Comparison of ENCODE assay signal across 17 cellular contexts in genomic region chr18:6614952-6615351, GRCh38.
DNase-seq lines count a peak whose midpoint lies in the region; ATAC-seq and TF ChIP-seq lines count a peak whose summit lies in the region.
"Had no signal": no experiment of that assay in that cellular context is flagged by ENCODE, and none has a peak within 500 bp of the region (broad histone marks: within the 10 kb centered on the region; RNA-seq: fewer than 3 reads in every experiment).

No MANE protein-coding gene starts in this region.

- no peak overlapping the region for H3K18ac ChIP-seq in trophoblast cell (ENCODE audit: low read length)

- no peaks in the 10 kb centered on the region for H3K36me3 ChIP-seq in RWPE2 (ENCODE audit: low read depth)
- H3K36me3 ChIP-seq in trophoblast cell (ENCODE audit: control insufficient read depth in 1 of 2, insufficient read depth in 2 of 2, low read length in 2 of 2) = no peaks in the 10 kb centered on the region
- no peaks in the 10 kb centered on the region for H3K36me3 ChIP-seq in SK-N-SH (replicated peaks in 1 of 2; ENCODE audit: control insufficient read depth in 1 of 2, insufficient read depth in 2 of 2, low read length in 1 of 2)
- H3K36me3 ChIP-seq: MG63 had no signal

- H3K4me1 ChIP-seq in RWPE2 (ENCODE audit: insufficient read depth, poor library complexity, severe bottlenecking) (no peaks in the 10 kb centered on the region), trophoblast cell (ENCODE audit: control insufficient read depth in 1 of 2, insufficient read depth in 2 of 2, low read length in 2 of 2) (peaks cover 2 to 6% of the 10 kb centered on the region in 2 experiments), SK-N-SH (ENCODE audit: control insufficient read depth in 1 of 2, insufficient read depth in 2 of 2, low read depth in 1 of 2, low read length in 1 of 2) (peaks cover 0 to 2% of the 10 kb centered on the region in 2 experiments; a peak in 1 of 4 replicates)
- H3K4me1 ChIP-seq: Caco-2 had no signal

- H3K79me2 ChIP-seq in trophoblast cell (ENCODE audit: control insufficient read depth, insufficient read depth, low read length, poor library complexity) (no peaks in the 10 kb centered on the region), SK-N-SH (ENCODE audit: insufficient read depth) (no peaks in the 10 kb centered on the region)

- peaks cover 4% of the 10 kb centered on the region for H3K79me1 ChIP-seq in trophoblast cell (ENCODE audit: low read length)

- no peak overlapping the region for H2BK12ac ChIP-seq in trophoblast cell (ENCODE audit: low read length)

- no peaks in the 10 kb centered on the region for H3F3A ChIP-seq in SK-N-SH (replicated peaks; ENCODE audit: insufficient read depth)

- no peak overlapping the region for H3K4me3 Mint-ChIP-seq in activated T-cell treated with anti-CD3 and anti-CD28 coated beads, Interleukin-2, amount 50 U/mL, for 24 hours
- H3K4me3 Mint-ChIP-seq: CD4-positive, alpha-beta memory T cell had no signal

- H3K9me2 ChIP-seq in SK-N-SH = no peaks in the 10 kb centered on the region

- H3K4me3 ChIP-seq in RWPE2 (ENCODE audit: severe bottlenecking) = no peak overlapping the region
- H3K4me3 ChIP-seq in epithelial cell of esophagus (ENCODE audit: low read length) = no peak overlapping the region
- H3K4me3 ChIP-seq in trophoblast cell (ENCODE audit: low read depth, low read length) = no peak overlapping the region
- H3K4me3 ChIP-seq in SK-N-SH (ENCODE audit: low read depth in 2 of 2, low read length in 1 of 2) = no peak overlapping the region
- H3K4me3 ChIP-seq: MG63 had no signal

- no peak overlapping the region for H3K23ac ChIP-seq in trophoblast cell (ENCODE audit: low read length)

- H4K8ac ChIP-seq in trophoblast cell (ENCODE audit: low read depth, low read length) = no peak overlapping the region

- H3K9me3 Mint-ChIP-seq in activated T-cell treated with anti-CD3 and anti-CD28 coated beads, Interleukin-2, amount 50 U/mL, for 24 hours = peaks cover 13% of the 10 kb centered on the region

- no peak overlapping the region for H3K4ac ChIP-seq in trophoblast cell (ENCODE audit: low read depth, low read length)

- H2BK5ac ChIP-seq in trophoblast cell (ENCODE audit: low read depth, low read length, poor library complexity) = no peak overlapping the region

- TF ChIP-seq EP300 in SK-N-SH (IDR thresholded peaks at IDR 0.05; ENCODE audit: borderline replicate concordance in 1 of 2, low read depth in 1 of 2, low read length in 1 of 2) = no peak

- no peaks in the 10 kb centered on the region for H4K20me1 ChIP-seq in SK-N-SH (ENCODE audit: insufficient read depth)

- H3K9ac ChIP-seq in trophoblast cell (ENCODE audit: low read length) = no peak overlapping the region
- H3K9ac ChIP-seq in SK-N-SH = no peak overlapping the region

- no CpG with 5 or more reads among the region's 4 CpGs for WGBS in trophoblast cell (ENCODE audit: extremely low coverage, insufficient coverage, insufficient read length)
- WGBS in SK-N-SH (ENCODE audit: low lambda C conversion rate) = 75% methylated on average over 4 of the region's 4 CpGs

- no peak overlapping the region for H2AFZ ChIP-seq in trophoblast cell (ENCODE audit: insufficient read depth, low read length, poor library complexity)
- H2AFZ ChIP-seq in SK-N-SH (ENCODE audit: low read depth) = no peak overlapping the region

- TF ChIP-seq RAD21 in SK-N-SH (IDR thresholded peaks at IDR 0.05; ENCODE audit: low read length) = no peak

- no peaks in the 10 kb centered on the region for H3K4me1 Mint-ChIP-seq in activated T-cell treated with anti-CD3 and anti-CD28 coated beads, Interleukin-2, amount 50 U/mL, for 24 hours (ENCODE audit: low read depth)
- H3K4me1 Mint-ChIP-seq: CD4-positive, alpha-beta memory T cell had no signal

- H3K9me3 ChIP-seq in RWPE2 (ENCODE audit: severe bottlenecking) (no peaks in the 10 kb centered on the region), trophoblast cell (ENCODE audit: insufficient read depth, low read depth, low read length) (no peaks in the 10 kb centered on the region), SK-N-SH (no peaks in the 10 kb centered on the region)
- H3K9me3 ChIP-seq: MG63 had no signal

- H3K27ac ChIP-seq in RWPE2 (ENCODE audit: poor library complexity, severe bottlenecking) = peak overlapping the region; percentile 6
- peak overlapping the region; percentile 19 for H3K27ac ChIP-seq in trophoblast cell (ENCODE audit: low read depth, low read length)
- no peak overlapping the region for H3K27ac ChIP-seq in SK-N-SH (ENCODE audit: low read depth in 2 of 2, low read length in 1 of 2)
- H3K27ac ChIP-seq: HL-60 had no signal

- no peak overlapping the region for H4K12ac ChIP-seq in trophoblast cell (ENCODE audit: low read depth, low read length)

- H3K14ac ChIP-seq in trophoblast cell (ENCODE audit: low read length) = no peak overlapping the region

- H2AK5ac ChIP-seq in trophoblast cell (ENCODE audit: low read length) = no peak overlapping the region

- H3K27ac Mint-ChIP-seq in activated T-cell treated with anti-CD3 and anti-CD28 coated beads, Interleukin-2, amount 50 U/mL, for 24 hours = no peak overlapping the region
- H3K27ac Mint-ChIP-seq: CD4-positive, alpha-beta memory T cell had no signal

- H3K4me2 ChIP-seq in trophoblast cell (ENCODE audit: low read length) (no peak overlapping the region), SK-N-SH (no peak overlapping the region)

- H3K27me3 ChIP-seq in RWPE2 (ENCODE audit: insufficient read depth, poor library complexity, severe bottlenecking) = no peaks in the 10 kb centered on the region
- no peaks in the 10 kb centered on the region for H3K27me3 ChIP-seq in trophoblast cell (ENCODE audit: insufficient read depth, low read length)
- no peaks in the 10 kb centered on the region for H3K27me3 ChIP-seq in SK-N-SH (ENCODE audit: insufficient read depth)
- H3K27me3 ChIP-seq: MG63 had no signal

- DNase-seq in M059J (ENCODE audit: low read depth) = peak; percentile 10
- no peak for DNase-seq in RWPE2 (ENCODE audit: low spot score)
- peak; percentile 7 for DNase-seq in epithelial cell of esophagus (ENCODE audit: low read depth)
- DNase-seq in trophoblast cell = peak; percentile 40 to 69
- no peak for DNase-seq in SK-N-SH
- no peak for DNase-seq in NCI-H1930 (lab: John Stamatoyannopoulos, UW)
- DNase-seq in activated T-cell treated with anti-CD3 and anti-CD28 coated beads, Interleukin-2, amount 50 U/mL, for 24 hours = no peak
- DNase-seq: C1 segment of cervical spinal cord; Caco-2; CD4-positive, alpha-beta memory T cell; Kasumi-1; MG63; NCI-H2029 treated with DMSO at 0.1 percent for 48 hours; NCI-H446 treated with DMSO at 0.1 percent for 48 hours; NCI-H526 had no signal

- CTCF ChIA-PET in SK-N-SH (lab: Yijun Ruan, JAX) = interaction anchor here (1.4 kb wide), 1 partner anchor 10 kb away, joined by 3 read pairs; no protein-coding TSS in a partner anchor

- H4K91ac ChIP-seq in trophoblast cell (ENCODE audit: low read depth, low read length) = no peak overlapping the region

- no peak for TF ChIP-seq CTCF in RWPE2 (IDR thresholded peaks at IDR 0.05; ENCODE audit: poor library complexity, severe bottlenecking)
- no peak for TF ChIP-seq CTCF in epithelial cell of esophagus (IDR thresholded peaks at IDR 0.05; ENCODE audit: insufficient read depth, low read depth, low read length, missing control alignments)
- no peak for TF ChIP-seq CTCF in SK-N-SH (IDR thresholded peaks at IDR 0.05)

- peak; percentile 79 for ATAC-seq in RWPE2 (ENCODE audit: low read depth)
- ATAC-seq: HepG2 had no signal

- POLR2A ChIA-PET in SK-N-SH (lab: Yijun Ruan, JAX) = no interaction called here

- no peak overlapping the region for H2BK120ac ChIP-seq in trophoblast cell (ENCODE audit: insufficient read depth, low read length, poor library complexity)

- no peaks in the 10 kb centered on the region for H3K36me3 Mint-ChIP-seq in activated T-cell treated with anti-CD3 and anti-CD28 coated beads, Interleukin-2, amount 50 U/mL, for 24 hours (ENCODE audit: low read depth)
- H3K36me3 Mint-ChIP-seq: CD4-positive, alpha-beta memory T cell had no signal

- H3K27me3 Mint-ChIP-seq in activated T-cell treated with anti-CD3 and anti-CD28 coated beads, Interleukin-2, amount 50 U/mL, for 24 hours = peaks cover 3% of the 10 kb centered on the region
- H3K27me3 Mint-ChIP-seq: CD4-positive, alpha-beta memory T cell had no signal

TF ChIP-seq in SK-N-SH, 30 proteins besides CTCF, POLR2A, EP300 and RAD21:
- TF ChIP-seq JUND (IDR thresholded peaks at IDR 0.05) (no peak), TEAD4 (IDR thresholded peaks at IDR 0.05; ENCODE audit: borderline replicate concordance, insufficient read depth) (no peak)
- TF ChIP-seq, protein P1, sequence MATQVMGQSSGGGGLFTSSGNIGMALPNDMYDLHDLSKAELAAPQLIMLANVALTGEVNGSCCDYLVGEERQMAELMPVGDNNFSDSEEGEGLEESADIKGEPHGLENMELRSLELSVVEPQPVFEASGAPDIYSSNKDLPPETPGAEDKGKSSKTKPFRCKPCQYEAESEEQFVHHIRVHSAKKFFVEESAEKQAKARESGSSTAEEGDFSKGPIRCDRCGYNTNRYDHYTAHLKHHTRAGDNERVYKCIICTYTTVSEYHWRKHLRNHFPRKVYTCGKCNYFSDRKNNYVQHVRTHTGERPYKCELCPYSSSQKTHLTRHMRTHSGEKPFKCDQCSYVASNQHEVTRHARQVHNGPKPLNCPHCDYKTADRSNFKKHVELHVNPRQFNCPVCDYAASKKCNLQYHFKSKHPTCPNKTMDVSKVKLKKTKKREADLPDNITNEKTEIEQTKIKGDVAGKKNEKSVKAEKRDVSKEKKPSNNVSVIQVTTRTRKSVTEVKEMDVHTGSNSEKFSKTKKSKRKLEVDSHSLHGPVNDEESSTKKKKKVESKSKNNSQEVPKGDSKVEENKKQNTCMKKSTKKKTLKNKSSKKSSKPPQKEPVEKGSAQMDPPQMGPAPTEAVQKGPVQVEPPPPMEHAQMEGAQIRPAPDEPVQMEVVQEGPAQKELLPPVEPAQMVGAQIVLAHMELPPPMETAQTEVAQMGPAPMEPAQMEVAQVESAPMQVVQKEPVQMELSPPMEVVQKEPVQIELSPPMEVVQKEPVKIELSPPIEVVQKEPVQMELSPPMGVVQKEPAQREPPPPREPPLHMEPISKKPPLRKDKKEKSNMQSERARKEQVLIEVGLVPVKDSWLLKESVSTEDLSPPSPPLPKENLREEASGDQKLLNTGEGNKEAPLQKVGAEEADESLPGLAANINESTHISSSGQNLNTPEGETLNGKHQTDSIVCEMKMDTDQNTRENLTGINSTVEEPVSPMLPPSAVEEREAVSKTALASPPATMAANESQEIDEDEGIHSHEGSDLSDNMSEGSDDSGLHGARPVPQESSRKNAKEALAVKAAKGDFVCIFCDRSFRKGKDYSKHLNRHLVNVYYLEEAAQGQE (IDR thresholded peaks at IDR 0.05; ENCODE audit: low read depth, low read length) = no peak

Comparison
In these comparisons a context has a peak if more than half of its experiments do, and no peak if none do; other contexts are left out.
1. DNase-seq: peak in M059J (single experiment), epithelial cell of esophagus (single experiment) and trophoblast cell (2 of 2); none in RWPE2 (single experiment), SK-N-SH (single experiment), NCI-H1930 (0 of 2) and activated T-cell treated with anti-CD3 and anti-CD28 coated beads, Interleukin-2, amount 50 U/mL, for 24 hours (single experiment).
2. H3K27ac ChIP-seq: peak in RWPE2 (single experiment) and trophoblast cell (single experiment); none in SK-N-SH (0 of 2).